In genomic region chr1:1046767-1047166, GRCh38 we compare ENCODE assay signal across 10 cellular contexts. TPM values are rescaled to one million over a fixed set of nuclear protein-coding genes. Genes with fewer than 3 reads are reported as not detected.
"Had no signal": no experiment of that assay in that cellular context is flagged by ENCODE, and none has a peak within 500 bp of the region (broad histone marks: within the 10 kb centered on the region; RNA-seq: fewer than 3 reads in every experiment).

No MANE protein-coding gene starts in this region.

- H3K27ac Mint-ChIP-seq: GM23338, H9, HFFc6 had no signal

- H3K4me3 ChIP-seq: GM23338, K562 had no signal

- H2AFZ ChIP-seq: GM23338 had no signal

- H3K9me3 Mint-ChIP-seq: GM23338, H9, HFFc6 had no signal

- ATAC-seq: GM23338, K562 had no signal

- H3K4me1 Mint-ChIP-seq: GM23338, H9 had no signal

- H3K4me2 ChIP-seq: GM23338 had no signal

- H3K4me3 Mint-ChIP-seq: GM23338, H9, HFFc6 had no signal

- H3K27ac ChIP-seq: HL-60 had no signal

- DNase-seq: H9, HCEC 1CT, HFFc6, IMR-90, KG1 had no signal

RNA-seq across cellular contexts. Expression of gene RNF223, which starts 27.3 kb away (rescaled TPM):
- total RNA-seq: GM23338, H1, H9, HFFc6, HT1080, IMR-90 had no signal
- polyA plus RNA-seq: GM23338, H1, IMR-90 had no signal
